Comparison of ENCODE assay signal across 8 cellular contexts in genomic region chr2:168758970-168759820, GRCh38. TPM values are rescaled to one million over a fixed set of nuclear protein-coding genes. Genes with fewer than 3 reads are reported as not detected.
DNase-seq lines count a peak whose midpoint lies in the region; ATAC-seq and TF ChIP-seq lines count a peak whose summit lies in the region.

No MANE protein-coding gene starts in this region.

- peak; percentile 69 for ATAC-seq in GM21825 (IDR thresholded peaks at IDR 0.05; ENCODE audit: unreplicated experiment)
- ATAC-seq in effector memory CD8-positive, alpha-beta T cell (replicated peaks) = peak; percentile 88

- H3K27ac Mint-ChIP-seq in effector memory CD8-positive, alpha-beta T cell = no peak overlapping the region

- no peaks in the 10 kb centered on the region for H3K27me3 Mint-ChIP-seq in effector memory CD8-positive, alpha-beta T cell

- H3K9me3 Mint-ChIP-seq in effector memory CD8-positive, alpha-beta T cell = no peaks in the 10 kb centered on the region

- H3K4me1 Mint-ChIP-seq in effector memory CD8-positive, alpha-beta T cell (ENCODE audit: low read depth in 2 of 2) = peaks cover 11 to 26% of the 10 kb centered on the region in 2 donors

- TF ChIP-seq POLR2A in lower leg skin (IDR thresholded peaks at IDR 0.05) = no peak

- intact Hi-C loops in lower leg skin (cut with DNase I; ENCODE audit: low total_unique reads) = loop anchor here (10.0 kb wide), 1 partner anchor 414 kb away; no protein-coding TSS in a partner anchor

- no peak for TF ChIP-seq CTCF in lower leg skin (IDR thresholded peaks at IDR 0.05)

- H3K36me3 Mint-ChIP-seq in effector memory CD8-positive, alpha-beta T cell (ENCODE audit: insufficient read depth) = no peaks in the 10 kb centered on the region

- no peak overlapping the region for H3K4me3 Mint-ChIP-seq in effector memory CD8-positive, alpha-beta T cell

- no peak overlapping the region for H3K4me3 ChIP-seq in lower leg skin (ENCODE audit: low read depth, poor library complexity, severe bottlenecking)

- peak; percentile 19 for DNase-seq in stimulated activated CD4-positive, alpha-beta T cell treated with anti-CD3 and anti-CD28 coated beads, Interleukin-4, amount 100 ng/mL, for 24 hours
- no peak for DNase-seq in stimulated activated CD4-positive, alpha-beta T cell treated with anti-CD3 and anti-CD28 coated beads, Interleukin-4, amount 100 ng/mL, for 1 hour
- DNase-seq in LHCN-M2 (ENCODE audit: low read depth) (peak; percentile 55), SHP77 treated with DMSO at 0.1 percent for 48 hours (lab: John Stamatoyannopoulos, UW) (peak; percentile 6), midbrain (lab: John Stamatoyannopoulos, UW) (peak; percentile 38), lower leg skin (ENCODE audit: low spot score in 2 of 2) (no peak)
- peak; percentile 7 to 17 (median 16) for DNase-seq in effector memory CD8-positive, alpha-beta T cell

- 14 to 22% methylated on average over 3 of the region's 3 CpGs for WGBS in lower leg skin, 2 donors

RNA-seq across cellular contexts. Expression of gene NOSTRIN, which starts 43.2 kb away (rescaled TPM):
- total RNA-seq in LHCN-M2 (2014; rRNA removed) = not detected in 2 replicates
- polyA plus RNA-seq in LHCN-M2 (2012) = 0.34 TPM
- 10 to 100 TPM in 2 of 4 donors, 1 to 10 TPM in 2; 3.0 to 20.8 (median 11.0) TPM for total RNA-seq in lower leg skin

Comparison
In these comparisons a context has a peak if more than half of its experiments do, and no peak if none do; other contexts are left out.
1. DNase-seq: peak in stimulated activated CD4-positive, alpha-beta T cell treated with anti-CD3 and anti-CD28 coated beads, Interleukin-4, amount 100 ng/mL, for 24 hours (single experiment), LHCN-M2 (single experiment), SHP77 treated with DMSO at 0.1 percent for 48 hours (single experiment), effector memory CD8-positive, alpha-beta T cell (3 of 3) and midbrain (single experiment); none in stimulated activated CD4-positive, alpha-beta T cell treated with anti-CD3 and anti-CD28 coated beads, Interleukin-4, amount 100 ng/mL, for 1 hour (single experiment) and lower leg skin (0 of 2).